ENCODE assay signal across 8 cellular contexts in genomic region chr10:71835671-71836593, GRCh38. TPM values are rescaled to one million over a fixed set of nuclear protein-coding genes. Genes with fewer than 3 reads are reported as not detected.
A peak's percentile ranks its signal among the peaks of the same experiment; 100 is the strongest.
DNase-seq lines count a peak whose midpoint lies in the region; TF ChIP-seq lines count a peak whose summit lies in the region.

No MANE protein-coding gene starts in this region.

- TF ChIP-seq CTCF in cardiac fibroblast (IDR thresholded peaks at IDR 0.05; ENCODE audit: low read depth, low read length) (no peak), lower leg skin (IDR thresholded peaks at IDR 0.05) (no peak)

- DNase-seq in NCI-H345 (lab: John Stamatoyannopoulos, UW), result peak; percentile 15
- no peak for DNase-seq in NCI-H345 treated with DMSO at 0.1 percent for 48 hours (lab: John Stamatoyannopoulos, UW; ENCODE audit: unreplicated experiment)
- peak; percentile 79 for DNase-seq in H4 (ENCODE audit: low spot score)
- peak; percentile 89 for DNase-seq in NCI-H1092 treated with DMSO at 0.1 percent for 48 hours (lab: John Stamatoyannopoulos, UW)
- peak; percentile 96 to 98 for DNase-seq in cardiac fibroblast (ENCODE audit: low read depth in 2 of 2)
- peak; percentile 38 to 92 for DNase-seq in lower leg skin (ENCODE audit: low spot score in 2 of 2)
- no peak for DNase-seq in HT-29 (ENCODE audit: low spot score)

- 47 to 48% methylated on average over 11 of the region's 11 CpGs for WGBS in lower leg skin, 2 donors

- no peak for TF ChIP-seq POLR2A in lower leg skin (IDR thresholded peaks at IDR 0.05)

- H3K4me3 ChIP-seq in cardiac fibroblast (replicated peaks in 1 of 2; ENCODE audit: low read depth in 2 of 2, low read length in 2 of 2), result no peak overlapping the region
- no peak overlapping the region for H3K4me3 ChIP-seq in lower leg skin (ENCODE audit: low read depth, poor library complexity, severe bottlenecking)

- peak overlapping the region; percentile 96 for H3K27ac ChIP-seq in temporal lobe (ENCODE audit: low read depth, low read length)

- intact Hi-C loops in lower leg skin (cut with DNase I; ENCODE audit: low total_unique reads), result no loop called here

RNA-seq across cellular contexts. Expression of gene PSAP, which starts 15.1 kb away (rescaled TPM):
- 428 and 490 TPM in 2 replicates for total RNA-seq in H4 (2014; rRNA removed; shearing (Covaris generic))
- total RNA-seq in lower leg skin (100 to 1,000 TPM; 425 to 693 (median 495) TPM), temporal lobe (428 TPM)
- total RNA-seq in HT-29 (2014; rRNA removed; shearing (Covaris generic)), result 548 and 565 TPM in 2 replicates

Comparison
In these comparisons a context has a peak if more than half of its experiments do, and no peak if none do; other contexts are left out.
1. DNase-seq: peak in NCI-H345 (single experiment), H4 (single experiment), NCI-H1092 treated with DMSO at 0.1 percent for 48 hours (single experiment), cardiac fibroblast (2 of 2) and lower leg skin (2 of 2); none in NCI-H345 treated with DMSO at 0.1 percent for 48 hours (single experiment) and HT-29 (single experiment).